Comparison of ENCODE assay signal across 1 cellular context in the genomic region with DNA sequence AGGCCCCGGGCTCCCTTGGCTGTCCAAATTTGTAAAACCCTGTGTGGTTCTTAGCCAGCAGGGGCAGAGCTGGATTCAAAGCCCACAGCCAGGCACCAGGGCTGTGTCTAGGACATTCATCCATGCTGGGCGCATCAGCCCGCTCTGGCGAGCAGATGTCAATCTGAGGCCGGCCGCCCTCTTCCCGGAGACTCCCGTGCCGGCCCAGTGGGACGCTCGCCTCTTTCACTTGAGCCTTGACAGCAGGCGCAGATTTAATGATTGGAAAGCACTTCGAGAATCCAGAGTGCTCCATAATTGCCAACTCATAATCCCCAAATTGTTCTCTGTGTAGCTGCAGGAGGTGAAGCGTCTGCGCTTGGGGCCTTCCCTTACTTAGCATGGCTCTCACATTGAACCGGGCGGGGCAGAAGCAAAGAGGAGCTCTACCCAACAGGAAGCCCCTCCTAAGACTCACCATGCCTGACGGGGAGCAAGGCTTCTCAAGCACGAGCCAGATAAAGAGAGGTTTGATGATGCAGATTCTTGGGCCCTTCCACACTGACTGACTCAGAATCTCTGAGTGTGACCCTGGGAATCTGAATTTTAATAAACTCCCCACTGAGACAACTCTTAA.
TF ChIP-seq lines count a peak whose summit lies in the region.

No MANE protein-coding gene starts in this region.

TF ChIP-seq in GM23338, 12 proteins besides CTCF, POLR2A, EP300 and RAD21 (continued from another document):
- TF ChIP-seq, protein P1, sequence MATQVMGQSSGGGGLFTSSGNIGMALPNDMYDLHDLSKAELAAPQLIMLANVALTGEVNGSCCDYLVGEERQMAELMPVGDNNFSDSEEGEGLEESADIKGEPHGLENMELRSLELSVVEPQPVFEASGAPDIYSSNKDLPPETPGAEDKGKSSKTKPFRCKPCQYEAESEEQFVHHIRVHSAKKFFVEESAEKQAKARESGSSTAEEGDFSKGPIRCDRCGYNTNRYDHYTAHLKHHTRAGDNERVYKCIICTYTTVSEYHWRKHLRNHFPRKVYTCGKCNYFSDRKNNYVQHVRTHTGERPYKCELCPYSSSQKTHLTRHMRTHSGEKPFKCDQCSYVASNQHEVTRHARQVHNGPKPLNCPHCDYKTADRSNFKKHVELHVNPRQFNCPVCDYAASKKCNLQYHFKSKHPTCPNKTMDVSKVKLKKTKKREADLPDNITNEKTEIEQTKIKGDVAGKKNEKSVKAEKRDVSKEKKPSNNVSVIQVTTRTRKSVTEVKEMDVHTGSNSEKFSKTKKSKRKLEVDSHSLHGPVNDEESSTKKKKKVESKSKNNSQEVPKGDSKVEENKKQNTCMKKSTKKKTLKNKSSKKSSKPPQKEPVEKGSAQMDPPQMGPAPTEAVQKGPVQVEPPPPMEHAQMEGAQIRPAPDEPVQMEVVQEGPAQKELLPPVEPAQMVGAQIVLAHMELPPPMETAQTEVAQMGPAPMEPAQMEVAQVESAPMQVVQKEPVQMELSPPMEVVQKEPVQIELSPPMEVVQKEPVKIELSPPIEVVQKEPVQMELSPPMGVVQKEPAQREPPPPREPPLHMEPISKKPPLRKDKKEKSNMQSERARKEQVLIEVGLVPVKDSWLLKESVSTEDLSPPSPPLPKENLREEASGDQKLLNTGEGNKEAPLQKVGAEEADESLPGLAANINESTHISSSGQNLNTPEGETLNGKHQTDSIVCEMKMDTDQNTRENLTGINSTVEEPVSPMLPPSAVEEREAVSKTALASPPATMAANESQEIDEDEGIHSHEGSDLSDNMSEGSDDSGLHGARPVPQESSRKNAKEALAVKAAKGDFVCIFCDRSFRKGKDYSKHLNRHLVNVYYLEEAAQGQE (IDR thresholded peaks at IDR 0.05; ENCODE audit: unreplicated experiment) = no peak
- TF ChIP-seq EZH2 (IDR thresholded peaks at IDR 0.05; ENCODE audit: low read depth, unreplicated experiment) (no peak), JUNB (IDR thresholded peaks at IDR 0.05; ENCODE audit: unreplicated experiment) (no peak), POLR2AphosphoS5 (IDR thresholded peaks at IDR 0.05; ENCODE audit: low read depth) (no peak), ZNF114 (CRISPR knock-in tag; IDR thresholded peaks at IDR 0.05) (no peak), ZNF331 (CRISPR knock-in tag; IDR thresholded peaks at IDR 0.05; ENCODE audit: low read depth) (no peak)
- TF ChIP-seq, protein P2, sequence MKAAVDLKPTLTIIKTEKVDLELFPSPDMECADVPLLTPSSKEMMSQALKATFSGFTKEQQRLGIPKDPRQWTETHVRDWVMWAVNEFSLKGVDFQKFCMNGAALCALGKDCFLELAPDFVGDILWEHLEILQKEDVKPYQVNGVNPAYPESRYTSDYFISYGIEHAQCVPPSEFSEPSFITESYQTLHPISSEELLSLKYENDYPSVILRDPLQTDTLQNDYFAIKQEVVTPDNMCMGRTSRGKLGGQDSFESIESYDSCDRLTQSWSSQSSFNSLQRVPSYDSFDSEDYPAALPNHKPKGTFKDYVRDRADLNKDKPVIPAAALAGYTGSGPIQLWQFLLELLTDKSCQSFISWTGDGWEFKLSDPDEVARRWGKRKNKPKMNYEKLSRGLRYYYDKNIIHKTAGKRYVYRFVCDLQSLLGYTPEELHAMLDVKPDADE (IDR thresholded peaks at IDR 0.05) = no peak
- TF ChIP-seq, protein P3, sequence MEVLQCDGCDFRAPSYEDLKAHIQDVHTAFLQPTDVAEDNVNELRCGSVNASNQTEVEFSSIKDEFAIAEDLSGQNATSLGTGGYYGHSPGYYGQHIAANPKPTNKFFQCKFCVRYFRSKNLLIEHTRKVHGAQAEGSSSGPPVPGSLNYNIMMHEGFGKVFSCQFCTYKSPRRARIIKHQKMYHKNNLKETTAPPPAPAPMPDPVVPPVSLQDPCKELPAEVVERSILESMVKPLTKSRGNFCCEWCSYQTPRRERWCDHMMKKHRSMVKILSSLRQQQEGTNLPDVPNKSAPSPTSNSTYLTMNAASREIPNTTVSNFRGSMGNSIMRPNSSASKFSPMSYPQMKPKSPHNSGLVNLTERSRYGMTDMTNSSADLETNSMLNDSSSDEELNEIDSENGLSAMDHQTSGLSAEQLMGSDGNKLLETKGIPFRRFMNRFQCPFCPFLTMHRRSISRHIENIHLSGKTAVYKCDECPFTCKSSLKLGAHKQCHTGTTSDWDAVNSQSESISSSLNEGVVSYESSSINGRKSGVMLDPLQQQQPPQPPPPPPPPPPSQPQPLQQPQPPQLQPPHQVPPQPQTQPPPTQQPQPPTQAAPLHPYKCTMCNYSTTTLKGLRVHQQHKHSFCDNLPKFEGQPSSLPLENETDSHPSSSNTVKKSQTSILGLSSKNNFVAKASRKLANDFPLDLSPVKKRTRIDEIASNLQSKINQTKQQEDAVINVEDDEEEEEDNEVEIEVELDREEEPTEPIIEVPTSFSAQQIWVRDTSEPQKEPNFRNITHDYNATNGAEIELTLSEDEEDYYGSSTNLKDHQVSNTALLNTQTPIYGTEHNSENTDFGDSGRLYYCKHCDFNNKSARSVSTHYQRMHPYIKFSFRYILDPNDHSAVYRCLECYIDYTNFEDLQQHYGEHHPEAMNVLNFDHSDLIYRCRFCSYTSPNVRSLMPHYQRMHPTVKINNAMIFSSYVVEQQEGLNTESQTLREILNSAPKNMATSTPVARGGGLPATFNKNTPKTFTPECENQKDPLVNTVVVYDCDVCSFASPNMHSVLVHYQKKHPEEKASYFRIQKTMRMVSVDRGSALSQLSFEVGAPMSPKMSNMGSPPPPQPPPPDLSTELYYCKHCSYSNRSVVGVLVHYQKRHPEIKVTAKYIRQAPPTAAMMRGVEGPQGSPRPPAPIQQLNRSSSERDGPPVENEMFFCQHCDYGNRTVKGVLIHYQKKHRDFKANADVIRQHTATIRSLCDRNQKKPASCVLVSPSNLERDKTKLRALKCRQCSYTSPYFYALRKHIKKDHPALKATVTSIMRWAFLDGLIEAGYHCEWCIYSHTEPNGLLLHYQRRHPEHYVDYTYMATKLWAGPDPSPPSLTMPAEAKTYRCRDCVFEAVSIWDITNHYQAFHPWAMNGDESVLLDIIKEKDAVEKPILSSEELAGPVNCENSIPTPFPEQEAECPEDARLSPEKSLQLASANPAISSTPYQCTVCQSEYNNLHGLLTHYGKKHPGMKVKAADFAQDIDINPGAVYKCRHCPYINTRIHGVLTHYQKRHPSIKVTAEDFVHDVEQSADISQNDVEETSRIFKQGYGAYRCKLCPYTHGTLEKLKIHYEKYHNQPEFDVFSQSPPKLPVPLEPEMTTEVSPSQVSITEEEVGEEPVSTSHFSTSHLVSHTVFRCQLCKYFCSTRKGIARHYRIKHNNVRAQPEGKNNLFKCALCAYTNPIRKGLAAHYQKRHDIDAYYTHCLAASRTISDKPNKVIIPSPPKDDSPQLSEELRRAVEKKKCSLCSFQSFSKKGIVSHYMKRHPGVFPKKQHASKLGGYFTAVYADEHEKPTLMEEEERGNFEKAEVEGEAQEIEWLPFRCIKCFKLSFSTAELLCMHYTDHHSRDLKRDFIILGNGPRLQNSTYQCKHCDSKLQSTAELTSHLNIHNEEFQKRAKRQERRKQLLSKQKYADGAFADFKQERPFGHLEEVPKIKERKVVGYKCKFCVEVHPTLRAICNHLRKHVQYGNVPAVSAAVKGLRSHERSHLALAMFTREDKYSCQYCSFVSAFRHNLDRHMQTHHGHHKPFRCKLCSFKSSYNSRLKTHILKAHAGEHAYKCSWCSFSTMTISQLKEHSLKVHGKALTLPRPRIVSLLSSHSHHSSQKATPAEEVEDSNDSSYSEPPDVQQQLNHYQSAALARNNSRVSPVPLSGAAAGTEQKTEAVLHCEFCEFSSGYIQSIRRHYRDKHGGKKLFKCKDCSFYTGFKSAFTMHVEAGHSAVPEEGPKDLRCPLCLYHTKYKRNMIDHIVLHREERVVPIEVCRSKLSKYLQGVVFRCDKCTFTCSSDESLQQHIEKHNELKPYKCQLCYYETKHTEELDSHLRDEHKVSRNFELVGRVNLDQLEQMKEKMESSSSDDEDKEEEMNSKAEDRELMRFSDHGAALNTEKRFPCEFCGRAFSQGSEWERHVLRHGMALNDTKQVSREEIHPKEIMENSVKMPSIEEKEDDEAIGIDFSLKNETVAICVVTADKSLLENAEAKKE (CRISPR knock-in tag; IDR thresholded peaks at IDR 0.05) = no peak
